12 cellular contexts compared by ENCODE assay signal in genomic region chr17:2484876-2485275, GRCh38. TPM values are rescaled to one million over a fixed set of nuclear protein-coding genes. Genes with fewer than 3 reads are reported as not detected.
A peak's percentile ranks its signal among the peaks of the same experiment; 100 is the strongest.
DNase-seq lines count a peak whose midpoint lies in the region; ATAC-seq lines count a peak whose summit lies in the region.
"Had no signal": no experiment of that assay in that cellular context is flagged by ENCODE, and none has a peak within 500 bp of the region (broad histone marks: within the 10 kb centered on the region; RNA-seq: fewer than 3 reads in every experiment).

No MANE protein-coding gene starts in this region.

- H3K27me3 Mint-ChIP-seq in stimulated activated memory B cell treated with anti-CD40 and anti-IgM and Interleukin-4, amounts not matched to agents 10 μg/mL and 1 μg/mL and 100 μg/mL, for 72 hours: no peaks in the 10 kb centered on the region
- no peaks in the 10 kb centered on the region for H3K27me3 Mint-ChIP-seq in activated naive CD8-positive, alpha-beta T cell treated with anti-CD3 and anti-CD28 coated beads for 36 hours
- H3K27me3 Mint-ChIP-seq in effector memory CD8-positive, alpha-beta T cell: no peaks in the 10 kb centered on the region

- no peak for ATAC-seq in stimulated activated memory B cell treated with anti-CD40 and anti-IgM and Interleukin-4, amounts not matched to agents 10 μg/mL and 1 μg/mL and 100 μg/mL, for 72 hours
- ATAC-seq in GM18498 (IDR thresholded peaks at IDR 0.05; ENCODE audit: unreplicated experiment): no peak
- no peak for ATAC-seq in effector memory CD8-positive, alpha-beta T cell (replicated peaks)
- ATAC-seq: stimulated activated effector memory CD8-positive, alpha-beta T cell treated with anti-CD3 and anti-CD28 coated beads, Interleukin-12 subunit alpha, Interleukin-12 subunit beta, amount 100 ng/mL, for 72 hours had no signal

- H3K4me3 Mint-ChIP-seq in stimulated activated memory B cell treated with anti-CD40 and anti-IgM and Interleukin-4, amounts not matched to agents 10 μg/mL and 1 μg/mL and 100 μg/mL, for 72 hours: no peak overlapping the region
- H3K4me3 Mint-ChIP-seq in activated naive CD8-positive, alpha-beta T cell treated with anti-CD3 and anti-CD28 coated beads for 36 hours: no peak overlapping the region
- no peak overlapping the region for H3K4me3 Mint-ChIP-seq in effector memory CD8-positive, alpha-beta T cell
- H3K4me3 Mint-ChIP-seq: stimulated activated effector memory CD8-positive, alpha-beta T cell treated with anti-CD3 and anti-CD28 coated beads, Interleukin-12 subunit alpha, Interleukin-12 subunit beta, amount 100 ng/mL, for 72 hours had no signal

- H3K36me3 Mint-ChIP-seq in stimulated activated memory B cell treated with anti-CD40 and anti-IgM and Interleukin-4, amounts not matched to agents 10 μg/mL and 1 μg/mL and 100 μg/mL, for 72 hours: peaks cover 35% of the 10 kb centered on the region
- peaks cover 13% of the 10 kb centered on the region for H3K36me3 Mint-ChIP-seq in activated naive CD8-positive, alpha-beta T cell treated with anti-CD3 and anti-CD28 coated beads for 36 hours
- H3K36me3 Mint-ChIP-seq in effector memory CD8-positive, alpha-beta T cell (ENCODE audit: insufficient read depth): peaks cover 4% of the 10 kb centered on the region

- no peak overlapping the region for H3K27ac Mint-ChIP-seq in stimulated activated memory B cell treated with anti-CD40 and anti-IgM and Interleukin-4, amounts not matched to agents 10 μg/mL and 1 μg/mL and 100 μg/mL, for 72 hours
- no peak overlapping the region for H3K27ac Mint-ChIP-seq in activated naive CD8-positive, alpha-beta T cell treated with anti-CD3 and anti-CD28 coated beads for 36 hours
- H3K27ac Mint-ChIP-seq in effector memory CD8-positive, alpha-beta T cell: no peak overlapping the region
- H3K27ac Mint-ChIP-seq: stimulated activated effector memory CD8-positive, alpha-beta T cell treated with anti-CD3 and anti-CD28 coated beads, Interleukin-12 subunit alpha, Interleukin-12 subunit beta, amount 100 ng/mL, for 72 hours had no signal

- no peaks in the 10 kb centered on the region for H3K9me3 Mint-ChIP-seq in stimulated activated memory B cell treated with anti-CD40 and anti-IgM and Interleukin-4, amounts not matched to agents 10 μg/mL and 1 μg/mL and 100 μg/mL, for 72 hours
- H3K9me3 Mint-ChIP-seq in activated naive CD8-positive, alpha-beta T cell treated with anti-CD3 and anti-CD28 coated beads for 36 hours: no peaks in the 10 kb centered on the region
- H3K9me3 Mint-ChIP-seq in effector memory CD8-positive, alpha-beta T cell: no peaks in the 10 kb centered on the region
- H3K9me3 Mint-ChIP-seq: stimulated activated effector memory CD8-positive, alpha-beta T cell treated with anti-CD3 and anti-CD28 coated beads, Interleukin-12 subunit alpha, Interleukin-12 subunit beta, amount 100 ng/mL, for 72 hours had no signal

- H3K4me1 Mint-ChIP-seq in stimulated activated memory B cell treated with anti-CD40 and anti-IgM and Interleukin-4, amounts not matched to agents 10 μg/mL and 1 μg/mL and 100 μg/mL, for 72 hours: peaks cover 58% of the 10 kb centered on the region
- H3K4me1 Mint-ChIP-seq in activated naive CD8-positive, alpha-beta T cell treated with anti-CD3 and anti-CD28 coated beads for 36 hours: peaks cover 38% of the 10 kb centered on the region
- H3K4me1 Mint-ChIP-seq in effector memory CD8-positive, alpha-beta T cell (ENCODE audit: low read depth in 2 of 2): peaks cover 16 to 31% of the 10 kb centered on the region in 2 donors

- DNase-seq in D341Med (ENCODE audit: low spot score) (peak; percentile 54), NCI-H146 (lab: John Stamatoyannopoulos, UW) (peak; percentile 96), NCI-H82 treated with DMSO at 0.1 percent for 48 hours (lab: John Stamatoyannopoulos, UW; ENCODE audit: unreplicated experiment) (peak; percentile 91), iPS-NIHi11 (ENCODE audit: low spot score) (peak; percentile 13)
- no peak for DNase-seq in activated naive CD8-positive, alpha-beta T cell treated with anti-CD3 and anti-CD28 coated beads for 36 hours
- DNase-seq in effector memory CD8-positive, alpha-beta T cell: no peak
- DNase-seq: activated CD8-positive, alpha-beta memory T cell treated with anti-CD3 and anti-CD28 coated beads, Interleukin-2, amount 50 U/mL, for 4 hours; dermis blood vessel endothelial cell; NCI-H1048 had no signal

RNA-seq across cellular contexts. Expression of gene METTL16, which starts 26.8 kb away (rescaled TPM):
- total RNA-seq in activated naive CD8-positive, alpha-beta T cell treated with anti-CD3 and anti-CD28 coated beads for 36 hours: 10 to 100 TPM; 61.7 to 66.5 TPM

Comparison
In these comparisons a context has a peak if more than half of its experiments do, and no peak if none do; other contexts are left out.
1. DNase-seq: peak in D341Med (single experiment), NCI-H146 (single experiment), NCI-H82 treated with DMSO at 0.1 percent for 48 hours (single experiment) and iPS-NIHi11 (single experiment); none in activated naive CD8-positive, alpha-beta T cell treated with anti-CD3 and anti-CD28 coated beads for 36 hours (single experiment) and effector memory CD8-positive, alpha-beta T cell (0 of 3).